ENCODE assay signal across 9 cellular contexts in the genomic region with DNA sequence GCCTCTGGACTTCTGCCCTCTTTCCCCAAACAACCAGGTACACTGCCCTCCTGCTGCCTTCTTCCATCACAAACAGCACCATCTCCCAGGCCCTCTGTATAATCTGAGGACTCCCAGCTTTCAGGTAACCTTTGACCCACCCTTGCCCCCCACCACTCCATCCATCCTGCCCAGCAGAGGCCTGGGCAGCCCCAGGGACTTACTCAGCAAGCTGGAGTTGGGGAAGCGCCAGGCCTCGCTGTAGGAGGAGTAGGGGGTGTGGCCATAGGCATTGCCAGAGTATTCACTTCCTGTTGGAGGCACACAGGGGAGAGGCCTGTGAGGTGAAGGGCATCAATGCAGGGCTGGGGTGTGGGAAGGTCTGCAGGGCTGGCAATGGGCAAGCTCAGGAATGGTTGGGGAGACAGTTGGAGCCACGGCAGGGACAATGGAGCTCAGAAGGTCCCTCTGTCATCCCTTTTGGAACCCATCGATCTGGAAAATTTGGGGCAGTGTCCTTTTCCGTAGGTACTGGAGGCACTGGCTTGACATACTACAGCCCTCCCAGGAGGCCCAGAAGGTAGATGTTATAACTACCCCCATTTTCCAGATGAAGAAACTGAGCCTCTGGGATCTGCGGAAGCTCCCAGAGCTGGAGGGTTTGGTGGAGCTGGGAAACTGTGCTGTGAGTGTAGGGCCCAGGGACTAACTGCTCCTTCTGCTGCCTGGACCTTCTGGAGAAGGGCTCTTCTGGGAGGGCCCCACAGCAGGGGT. TPM values are rescaled to one million over a fixed set of nuclear protein-coding genes. Genes with fewer than 3 reads are reported as not detected.
DNase-seq lines count a peak whose midpoint lies in the region; ATAC-seq and TF ChIP-seq lines count a peak whose summit lies in the region.
"Had no signal": no experiment of that assay in that cellular context is flagged by ENCODE, and none has a peak within 500 bp of the region (broad histone marks: within the 10 kb centered on the region; RNA-seq: fewer than 3 reads in every experiment).

No MANE protein-coding gene starts in this region.

- TF ChIP-seq CTCF in tibial nerve (IDR thresholded peaks at IDR 0.05): no peak

- ATAC-seq in right cardiac atrium (peak; percentile 51 to 64), GM21381 (IDR thresholded peaks at IDR 0.05; ENCODE audit: unreplicated experiment) (no peak)

- H3K27ac ChIP-seq in right cardiac atrium (ENCODE audit: low read length): no peak overlapping the region
- peak overlapping the region; percentile 68 to 95 (median 78) for H3K27ac ChIP-seq in tibial nerve

- H3K27me3 ChIP-seq in right cardiac atrium (ENCODE audit: control insufficient read depth, insufficient read depth) (no peaks in the 10 kb centered on the region), tibial nerve (no peaks in the 10 kb centered on the region)

- intact Hi-C loops in right cardiac atrium (cut with DNase I): no loop called here

- H3K4me3 ChIP-seq in right cardiac atrium (ENCODE audit: low read length) (no peak overlapping the region), tibial nerve (no peak overlapping the region)

- no peak for TF ChIP-seq EP300 in tibial nerve (IDR thresholded peaks at IDR 0.05)

- H3K36me3 ChIP-seq in tibial nerve: no peaks in the 10 kb centered on the region

- peak; percentile 29 for DNase-seq in NK-92 treated with Interleukin-12 subunit alpha and Interleukin-12 subunit beta, amount 100 ng/mL, for 24 hours (lab: John Stamatoyannopoulos, UW)
- no peak for DNase-seq in NK-92 (lab: John Stamatoyannopoulos, UW; ENCODE audit: unreplicated experiment)
- peak; percentile 73 for DNase-seq in UCSD-AML1 (lab: John Stamatoyannopoulos, UW; ENCODE audit: unreplicated experiment)
- peak; percentile 64 to 85 (median 83) for DNase-seq in right cardiac atrium
- peak; percentile 43 to 46 for DNase-seq in tibial nerve (ENCODE audit: low spot score in 2 of 2)
- no peak for DNase-seq in NCI-H1048 (lab: John Stamatoyannopoulos, UW)
- no peak for DNase-seq in stimulated activated CD4-positive, alpha-beta T cell treated with anti-CD3 and anti-CD28 coated beads, Interleukin-2, amount 100 ng/mL, for 48 hours
- DNase-seq: CD4-positive, CD25-positive, alpha-beta regulatory T cell had no signal

- TF ChIP-seq POLR2A in tibial nerve (IDR thresholded peaks at IDR 0.05): peak in 1 of 2 donors; percentile 24

- 89% methylated on average over 6 of the region's 6 CpGs for WGBS in right cardiac atrium
- WGBS in tibial nerve, 2 donors: 60 to 67% methylated on average over 6 of the region's 6 CpGs

- peaks cover 7% of the 10 kb centered on the region for H3K4me1 ChIP-seq in right cardiac atrium (ENCODE audit: control insufficient read depth, insufficient read depth, low read length)
- peaks cover 0 to 56% (median 36%) of the 10 kb centered on the region in 4 donors for H3K4me1 ChIP-seq in tibial nerve

- no peaks in the 10 kb centered on the region for H3K9me3 ChIP-seq in right cardiac atrium (ENCODE audit: control insufficient read depth, low read length)
- no peaks in the 10 kb centered on the region for H3K9me3 ChIP-seq in tibial nerve

RNA-seq across cellular contexts. Expression of gene PSD4, which starts 46.3 kb away (rescaled TPM):
- 1 to 10 TPM; 2.0 to 4.0 (median 3.3) TPM for total RNA-seq in right cardiac atrium
- polyA plus RNA-seq in right cardiac atrium: 1.0 TPM
- total RNA-seq in tibial nerve: 10 to 100 TPM in 3 of 4 donors, 1 to 10 TPM in 1; 8.7 to 20.7 (median 11.3) TPM

RNA-seq across cellular contexts. Expression of gene PAX8, which starts 58.7 kb away (rescaled TPM):
- total RNA-seq in right cardiac atrium (1 to 10 TPM in 1 of 4 donors, under 1 TPM in 2, not detected in 1; 0.11 to 1.9 (median 0.68) TPM), tibial nerve (10 to 100 TPM in 1 of 4 donors, 1 to 10 TPM in 3; 2.2 to 11.4 (median 5.2) TPM)
- polyA plus RNA-seq in right cardiac atrium: 0.05 TPM

Comparison
In these comparisons a context has a peak if more than half of its experiments do, and no peak if none do; other contexts are left out.
1. DNase-seq: peak in NK-92 treated with Interleukin-12 subunit alpha and Interleukin-12 subunit beta, amount 100 ng/mL, for 24 hours (single experiment), UCSD-AML1 (single experiment), right cardiac atrium (3 of 3) and tibial nerve (2 of 2); none in NK-92 (single experiment), NCI-H1048 (single experiment) and stimulated activated CD4-positive, alpha-beta T cell treated with anti-CD3 and anti-CD28 coated beads, Interleukin-2, amount 100 ng/mL, for 48 hours (0 of 2).